ENCODE assay signal across 13 cellular contexts in genomic region chr9:114745108-114745848, GRCh38.
A peak's percentile ranks its signal among the peaks of the same experiment; 100 is the strongest.
DNase-seq lines count a peak whose midpoint lies in the region; ATAC-seq and TF ChIP-seq lines count a peak whose summit lies in the region.
"Had no signal": no experiment of that assay in that cellular context is flagged by ENCODE, and none has a peak within 500 bp of the region (broad histone marks: within the 10 kb centered on the region; RNA-seq: fewer than 3 reads in every experiment).

No MANE protein-coding gene starts in this region.

- no peaks in the 10 kb centered on the region for H3K36me3 ChIP-seq in heart left ventricle
- H3K36me3 ChIP-seq in fibroblast of lung (ENCODE audit: control insufficient read depth, insufficient read depth, low read length) = no peaks in the 10 kb centered on the region
- H3K36me3 ChIP-seq in aorta (ENCODE audit: control insufficient read depth in 1 of 2, insufficient read depth in 2 of 2, low read length in 1 of 2) = no peaks in the 10 kb centered on the region
- H3K36me3 ChIP-seq: BLaER1, HAP-1 had no signal

- H3K27ac ChIP-seq in heart left ventricle = no peak overlapping the region
- H3K27ac ChIP-seq in fibroblast of lung (ENCODE audit: insufficient read depth, low read length) = no peak overlapping the region
- H3K27ac ChIP-seq in aorta (ENCODE audit: low read depth in 1 of 2, low read length in 2 of 2) = peak overlapping the region in 1 of 2 donors; percentile 10
- no peak overlapping the region for H3K27ac ChIP-seq in dorsolateral prefrontal cortex
- H3K27ac ChIP-seq: BLaER1 had no signal

- peaks cover 0 to 17% (median 0%) of the 10 kb centered on the region in 12 donors for H3K4me1 ChIP-seq in heart left ventricle
- peaks cover 3% of the 10 kb centered on the region for H3K4me1 ChIP-seq in fibroblast of lung (ENCODE audit: control insufficient read depth, extremely low read depth, insufficient read depth, low read length)
- H3K4me1 ChIP-seq in aorta (ENCODE audit: control insufficient read depth in 1 of 2, insufficient read depth in 2 of 2, low read length in 2 of 2) = peaks cover 2 to 4% of the 10 kb centered on the region in 2 donors
- H3K4me1 ChIP-seq: BLaER1 had no signal

- H3K27me3 ChIP-seq in heart left ventricle (no peaks in the 10 kb centered on the region), fibroblast of lung (ENCODE audit: control insufficient read depth, insufficient read depth, low read length) (no peaks in the 10 kb centered on the region), aorta (ENCODE audit: control insufficient read depth in 1 of 2, insufficient read depth in 2 of 2, low read length in 1 of 2) (no peaks in the 10 kb centered on the region), dorsolateral prefrontal cortex (no peaks in the 10 kb centered on the region)
- H3K27me3 ChIP-seq: BLaER1 had no signal

- no peak overlapping the region for H3K4me2 ChIP-seq in fibroblast of lung (ENCODE audit: extremely low read depth, insufficient read depth, low read length)
- H3K4me2 ChIP-seq: BLaER1 had no signal

- TF ChIP-seq POLR2A in heart left ventricle (IDR thresholded peaks at IDR 0.05) = no peak

- ATAC-seq in left ventricle myocardium superior (peak; percentile 21), heart left ventricle (no peak), aorta (ENCODE audit: low FRiP score) (peak; percentile 41), GM19351 (IDR thresholded peaks at IDR 0.05; ENCODE audit: unreplicated experiment) (no peak)

- H3K9ac ChIP-seq in fibroblast of lung (ENCODE audit: insufficient read depth, low read length) = no peak overlapping the region
- H3K9ac ChIP-seq: BLaER1 had no signal

- H3K79me2 ChIP-seq in fibroblast of lung (ENCODE audit: control insufficient read depth, insufficient read depth, low read length) = no peaks in the 10 kb centered on the region

- TF ChIP-seq CTCF in heart left ventricle (IDR thresholded peaks at IDR 0.05) (no peak), fibroblast of lung (conservative IDR thresholded peaks at IDR 0.05 in 1 of 2, IDR thresholded peaks at IDR 0.05 in 1 of 2; ENCODE audit: low read depth in 1 of 2, low read length in 2 of 2) (no peak), dorsolateral prefrontal cortex (IDR thresholded peaks at IDR 0.05 in 54 of 56, conservative IDR thresholded peaks at IDR 0.05 in 2 of 56; ENCODE audit: low read depth in 1 of 56, partially characterized antibody in 56 of 56) (peak in 1 of 56 donors; percentile 17)

- DNase-seq in left ventricle myocardium superior (no peak), heart left ventricle (no peak), NCI-H748 (lab: John Stamatoyannopoulos, UW; ENCODE audit: unreplicated experiment) (peak; percentile 88), fibroblast of lung (ENCODE audit: low read depth in 2 of 2) (peak; percentile 66 to 69), aorta (no peak), retina (no peak), dorsolateral prefrontal cortex (no peak)
- DNase-seq: NCI-H526 treated with DMSO at 0.1 percent for 48 hours; right cardiac atrium; stimulated activated naive CD8-positive, alpha-beta T cell treated with anti-CD3 and anti-CD28 coated beads, Interleukin-15, amount 100 ng/mL, for 72 hours had no signal

- H3K4me3 ChIP-seq in heart left ventricle = no peak overlapping the region
- H3K4me3 ChIP-seq in fibroblast of lung (replicated peaks in 1 of 4; ENCODE audit: control extremely low read depth in 1 of 4, insufficient read depth in 1 of 4, low read depth in 3 of 4, low read length in 4 of 4) = no peak overlapping the region
- H3K4me3 ChIP-seq in aorta (ENCODE audit: low read length in 2 of 2) = no peak overlapping the region
- no peak overlapping the region for H3K4me3 ChIP-seq in dorsolateral prefrontal cortex
- H3K4me3 ChIP-seq: BLaER1, HAP-1 had no signal

- no peaks in the 10 kb centered on the region for H4K20me1 ChIP-seq in fibroblast of lung (ENCODE audit: control insufficient read depth, extremely low read depth, insufficient read depth, low read length)
- H4K20me1 ChIP-seq: BLaER1 had no signal

- no peak overlapping the region for H2AFZ ChIP-seq in fibroblast of lung (ENCODE audit: low read length)

- WGBS in heart left ventricle, 4 donors = 60 to 65% (median 64%) methylated on average over 6 of the region's 6 CpGs
- WGBS in aorta, 2 donors = 20 to 26% methylated on average over 6 of the region's 6 CpGs

- peaks cover 0 to 2% (median 0%) of the 10 kb centered on the region in 12 donors for H3K9me3 ChIP-seq in heart left ventricle
- H3K9me3 ChIP-seq in fibroblast of lung (ENCODE audit: control insufficient read depth, insufficient read depth, low read depth, low read length) = no peaks in the 10 kb centered on the region
- H3K9me3 ChIP-seq in aorta (ENCODE audit: control insufficient read depth, low read length) = no peaks in the 10 kb centered on the region
- H3K9me3 ChIP-seq: BLaER1, HAP-1 had no signal

- intact Hi-C loops in left ventricle myocardium superior (cut with micrococcal nuclease) (loop anchor here (10.0 kb wide), 1 partner anchor 170 kb away; no protein-coding TSS in a partner anchor), heart left ventricle (cut with DNase I) (loop anchor here in 1 of 10 donors (5.0 kb wide), 1 partner anchor 272 kb away; no protein-coding TSS in a partner anchor), aorta (cut with DNase I) (no loop called here), dorsolateral prefrontal cortex (cut with DNase I) (loop anchor here in 1 of 2 donors (10.0 kb wide), 1 partner anchor 270 kb away; no protein-coding TSS in a partner anchor)

Comparison
In these comparisons a context has a peak if more than half of its experiments do, and no peak if none do; other contexts are left out.
1. ATAC-seq: peak in left ventricle myocardium superior (single experiment) and aorta (single experiment); none in heart left ventricle (0 of 4) and GM19351 (single experiment).
2. DNase-seq: peak in NCI-H748 (single experiment) and fibroblast of lung (2 of 2); none in left ventricle myocardium superior (single experiment), heart left ventricle (0 of 5), aorta (0 of 2), retina (single experiment) and dorsolateral prefrontal cortex (0 of 10).